In the genomic region with DNA sequence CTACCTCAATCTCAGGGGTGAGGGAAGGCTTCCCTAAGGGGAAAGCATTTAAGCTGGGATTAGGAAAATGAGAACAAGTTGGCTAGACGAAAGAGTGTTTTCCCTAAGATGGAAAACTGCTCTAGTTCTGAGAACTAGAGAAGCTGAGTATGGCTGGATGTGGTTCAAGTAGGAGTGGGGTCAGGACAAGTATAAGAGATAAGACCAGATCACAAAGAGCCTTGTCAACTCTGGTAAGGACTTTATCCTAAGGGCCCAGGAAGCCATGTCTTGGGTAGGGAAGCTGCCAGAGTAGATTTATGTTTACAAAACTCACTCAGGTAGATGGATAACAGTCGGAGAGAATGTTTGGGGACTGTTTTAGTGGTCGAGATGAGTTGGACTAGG, we compare ENCODE assay signal across 23 cellular contexts. TPM values are rescaled to one million over a fixed set of nuclear protein-coding genes. Genes with fewer than 3 reads are reported as not detected.
DNase-seq lines count a peak whose midpoint lies in the region; ATAC-seq, FAIRE-seq and TF ChIP-seq lines count a peak whose summit lies in the region.
"Had no signal": no experiment of that assay in that cellular context is flagged by ENCODE, and none has a peak within 500 bp of the region (broad histone marks: within the 10 kb centered on the region; RNA-seq: fewer than 3 reads in every experiment).

No MANE protein-coding gene starts in this region.

- WGBS in HepG2 (ENCODE audit: low lambda C conversion rate): 73% methylated on average over 3 of the region's 3 CpGs

- no peak for FAIRE-seq in HepG2 (lab: Jason Lieb, UNC)
- FAIRE-seq: D721Med, HTR-8/SVneo had no signal

- H3K36me3 ChIP-seq in Caco-2 (ENCODE audit: control insufficient read depth, insufficient read depth, low read length): peaks cover 2% of the 10 kb centered on the region
- H3K36me3 ChIP-seq in colonic mucosa: no peaks in the 10 kb centered on the region
- H3K36me3 ChIP-seq in HepG2 (replicated peaks in 1 of 2; ENCODE audit: control insufficient read depth in 1 of 2, insufficient read depth in 2 of 2, low read length in 2 of 2): peaks cover 1 to 7% of the 10 kb centered on the region in 2 experiments; a peak in 2 of 5 replicates
- H3K36me3 ChIP-seq: BLaER1 treated with 17β-estradiol and CSF1 and Interleukin-3, amounts not matched to agents 10 nM and 100 nM; SJCRH30 had no signal

- H3K27me3 Mint-ChIP-seq in Caco-2 (ENCODE audit: insufficient read depth, unreplicated experiment) (no peaks in the 10 kb centered on the region), progenitor cell of endocrine pancreas (no peaks in the 10 kb centered on the region)
- H3K27me3 Mint-ChIP-seq in activated T-cell treated with anti-CD3 and anti-CD28 coated beads, Interleukin-2, amount 50 U/mL, for 72 hours (ENCODE audit: low read depth): peaks cover 39% of the 10 kb centered on the region

- CTCF ChIA-PET in Caco-2 (lab: Charles Lee): no interaction called here
- CTCF ChIA-PET in HepG2 (lab: Yijun Ruan, JAX; ENCODE audit: low intra/inter-chr PET ratio, low total read pairs): no interaction called here

- POLR2A ChIA-PET in Caco-2 (lab: Charles Lee): no interaction called here
- POLR2A ChIA-PET in HepG2 (lab: Yijun Ruan, JAX): interaction anchor here (1.1 to 2.8 kb wide), 6 partner anchors 11 to 47 kb away, joined by 3 to 14 read pairs (median 7); no protein-coding TSS in a partner anchor

- no peaks in the 10 kb centered on the region for H3K9me3 Mint-ChIP-seq in Caco-2 (ENCODE audit: unreplicated experiment)
- H3K9me3 Mint-ChIP-seq in progenitor cell of endocrine pancreas (ENCODE audit: low read depth): no peaks in the 10 kb centered on the region
- no peaks in the 10 kb centered on the region for H3K9me3 Mint-ChIP-seq in activated T-cell treated with anti-CD3 and anti-CD28 coated beads, Interleukin-2, amount 50 U/mL, for 72 hours

- intact Hi-C loops in Caco-2 (cut with micrococcal nuclease; ENCODE audit: unreplicated experiment): no loop called here
- intact Hi-C loops in colonic mucosa (cut with DNase I): no loop called here
- intact Hi-C loops in HepG2 (cut with micrococcal nuclease; ENCODE audit: unreplicated experiment): no loop called here

- no peak overlapping the region for H2AFZ ChIP-seq in HepG2 (ENCODE audit: low read length)

- no peak for ATAC-seq in HepG2
- no peak for ATAC-seq in GM21737 (IDR thresholded peaks at IDR 0.05; ENCODE audit: unreplicated experiment)
- ATAC-seq in HG03571 (IDR thresholded peaks at IDR 0.05; ENCODE audit: unreplicated experiment): no peak
- ATAC-seq in activated T-cell treated with anti-CD3 and anti-CD28 coated beads, Interleukin-2, amount 50 U/mL, for 72 hours (replicated peaks in 1 of 2): no peak
- ATAC-seq: Panc1 had no signal

- TF ChIP-seq POLR2A in HepG2 (IDR thresholded peaks at IDR 0.05; ENCODE audit: insufficient read depth in 1 of 2, low read depth in 2 of 2, low read length in 2 of 2): no peak

- H3K9me3 ChIP-seq in Caco-2 (no peaks in the 10 kb centered on the region), colonic mucosa (no peaks in the 10 kb centered on the region), HepG2 (ENCODE audit: low read length) (no peaks in the 10 kb centered on the region)
- H3K9me3 ChIP-seq: SJCRH30 had no signal

- peaks cover 41% of the 10 kb centered on the region for H3K79me2 ChIP-seq in HepG2 (ENCODE audit: insufficient read depth, low read length)

- BruUV-seq in Caco-2 (replicated peaks; lab: Mats Ljungman, UMichigan) (no TSS peak), HepG2 (replicated peaks; lab: Mats Ljungman, UMichigan) (no TSS peak)

- peak overlapping the region; percentile 43 for H3K4me3 ChIP-seq in Caco-2 (ENCODE audit: low read depth, low read length)
- H3K4me3 ChIP-seq in colonic mucosa: peak overlapping the region; percentile 39
- H3K4me3 ChIP-seq in HepG2 (replicated peaks in 1 of 3; ENCODE audit: insufficient read depth in 1 of 3, low read depth in 2 of 3, low read length in 3 of 3): peak overlapping the region; percentile 70 to 80 (median 71)
- H3K4me3 ChIP-seq: BLaER1 treated with 17β-estradiol and CSF1 and Interleukin-3, amounts not matched to agents 10 nM and 100 nM; SJCRH30 had no signal

- H3K36me3 Mint-ChIP-seq in Caco-2 (ENCODE audit: insufficient read depth, unreplicated experiment) (no peaks in the 10 kb centered on the region), progenitor cell of endocrine pancreas (ENCODE audit: insufficient read depth) (no peaks in the 10 kb centered on the region)
- no peaks in the 10 kb centered on the region for H3K36me3 Mint-ChIP-seq in activated T-cell treated with anti-CD3 and anti-CD28 coated beads, Interleukin-2, amount 50 U/mL, for 72 hours (ENCODE audit: insufficient read depth in 2 of 2)
- H3K36me3 Mint-ChIP-seq: CD4-positive, alpha-beta memory T cell had no signal

- H4K20me1 ChIP-seq in HepG2 (ENCODE audit: insufficient read depth, low read length): no peaks in the 10 kb centered on the region
- H4K20me1 ChIP-seq: BLaER1 treated with 17β-estradiol and CSF1 and Interleukin-3, amounts not matched to agents 10 nM and 100 nM had no signal

- TF ChIP-seq EP300 in HepG2 (IDR thresholded peaks at IDR 0.05; ENCODE audit: low read depth in 2 of 2, low read length in 2 of 2): no peak
- no peak for TF ChIP-seq EP300 in HepG2 (CRISPR knock-in tag; IDR thresholded peaks at IDR 0.05; ENCODE audit: borderline replicate concordance)

- H3K4me3 Mint-ChIP-seq in Caco-2 (ENCODE audit: unreplicated experiment) (no peak overlapping the region), progenitor cell of endocrine pancreas (ENCODE audit: low read depth) (peak overlapping the region; percentile 52)
- H3K4me3 Mint-ChIP-seq in activated T-cell treated with anti-CD3 and anti-CD28 coated beads, Interleukin-2, amount 50 U/mL, for 72 hours: no peak overlapping the region
- H3K4me3 Mint-ChIP-seq: CD4-positive, alpha-beta memory T cell had no signal

- TF ChIP-seq CTCF in Caco-2 (IDR thresholded peaks at IDR 0.05; ENCODE audit: insufficient read depth in 1 of 2, low read depth in 1 of 2, low read length in 1 of 2, severe bottlenecking in 1 of 2, unreplicated experiment in 1 of 2) (no peak), colonic mucosa (IDR thresholded peaks at IDR 0.05) (no peak), HepG2 (CRISPR knock-in tag; IDR thresholded peaks at IDR 0.05) (no peak), progenitor cell of endocrine pancreas (IDR thresholded peaks at IDR 0.05; ENCODE audit: unreplicated experiment) (no peak)

- H3K4me2 ChIP-seq in HepG2 (ENCODE audit: low read depth, low read length): peak overlapping the region; percentile 84
- H3K4me2 ChIP-seq: BLaER1 treated with 17β-estradiol and CSF1 and Interleukin-3, amounts not matched to agents 10 nM and 100 nM had no signal

- H3K27ac Mint-ChIP-seq in Caco-2 (ENCODE audit: unreplicated experiment) (no peak overlapping the region), progenitor cell of endocrine pancreas (no peak overlapping the region)
- no peak overlapping the region for H3K27ac Mint-ChIP-seq in activated T-cell treated with anti-CD3 and anti-CD28 coated beads, Interleukin-2, amount 50 U/mL, for 72 hours
- H3K27ac Mint-ChIP-seq: CD4-positive, alpha-beta memory T cell had no signal

- in situ Hi-C loops in HepG2 (cut with HindIII; ENCODE audit: extremely low pct_ligation_motif_present, low pct_unique_long_range_greater_than_20kb): no loop called here

- H3K27ac ChIP-seq in colonic mucosa: peak overlapping the region; percentile 30
- H3K27ac ChIP-seq in HepG2 (ENCODE audit: extremely low read length, insufficient read depth, low read length): no peak overlapping the region
- H3K27ac ChIP-seq: BLaER1 treated with 17β-estradiol and CSF1 and Interleukin-3, amounts not matched to agents 10 nM and 100 nM; SJCRH30 had no signal

- H3K9ac ChIP-seq in colonic mucosa (ENCODE audit: low read depth in 2 of 2, low read length in 2 of 2) (peak overlapping the region in 1 of 2 donors; percentile 89), HepG2 (ENCODE audit: insufficient read depth, low read depth, low read length) (peak overlapping the region; percentile 67)
- H3K9ac ChIP-seq: BLaER1 treated with 17β-estradiol and CSF1 and Interleukin-3, amounts not matched to agents 10 nM and 100 nM had no signal

- H3K4me1 Mint-ChIP-seq in Caco-2 (ENCODE audit: low read depth, unreplicated experiment): peaks cover 20% of the 10 kb centered on the region
- peaks cover 22% of the 10 kb centered on the region for H3K4me1 Mint-ChIP-seq in progenitor cell of endocrine pancreas (ENCODE audit: low read depth)
- no peaks in the 10 kb centered on the region for H3K4me1 Mint-ChIP-seq in activated T-cell treated with anti-CD3 and anti-CD28 coated beads, Interleukin-2, amount 50 U/mL, for 72 hours (ENCODE audit: low read depth)
- H3K4me1 Mint-ChIP-seq: CD4-positive, alpha-beta memory T cell had no signal

- DNase-seq in Caco-2: no peak
- peak; percentile 41 for DNase-seq in colonic mucosa
- DNase-seq in HepG2 (ENCODE audit: low spot score): no peak
- no peak for DNase-seq in progenitor cell of endocrine pancreas (ENCODE audit: low spot score, unreplicated experiment)
- DNase-seq in DMS79 (lab: John Stamatoyannopoulos, UW): no peak
- DNase-seq in activated T-cell treated with anti-CD3 and anti-CD28 coated beads, Interleukin-2, amount 50 U/mL, for 72 hours: no peak
- DNase-seq: 8988T; CD4-positive, alpha-beta memory T cell; H7; IMR-90; NCI-H1105; NCI-H146; NCI-H345; NCI-H524; NCI-H774; NK-92 treated with Interleukin-12 subunit alpha and Interleukin-12 subunit beta, amount 100 ng/mL, for 24 hours; SJCRH30 had no signal

- no peak for TF ChIP-seq RAD21 in HepG2 (CRISPR knock-in tag; IDR thresholded peaks at IDR 0.05)

- H3K4me1 ChIP-seq in Caco-2: peaks cover 22% of the 10 kb centered on the region
- no peaks in the 10 kb centered on the region for H3K4me1 ChIP-seq in colonic mucosa
- H3K4me1 ChIP-seq in HepG2 (ENCODE audit: insufficient read depth, low read length): peaks cover 79% of the 10 kb centered on the region
- H3K4me1 ChIP-seq: BLaER1 treated with 17β-estradiol and CSF1 and Interleukin-3, amounts not matched to agents 10 nM and 100 nM; SJCRH30 had no signal

- H3K27me3 ChIP-seq in Caco-2 (replicated peaks; ENCODE audit: control insufficient read depth, insufficient read depth, low read length): no peaks in the 10 kb centered on the region
- no peaks in the 10 kb centered on the region for H3K27me3 ChIP-seq in colonic mucosa
- H3K27me3 ChIP-seq in HepG2 (ENCODE audit: control insufficient read depth in 1 of 2, insufficient read depth in 2 of 2, low read length in 2 of 2): no peaks in the 10 kb centered on the region; a peak in 1 of 5 replicates
- H3K27me3 ChIP-seq: BLaER1 treated with 17β-estradiol and CSF1 and Interleukin-3, amounts not matched to agents 10 nM and 100 nM; SJCRH30 had no signal

RNA-seq across cellular contexts. Expression of a gene that starts 1.7 kb away (rescaled TPM):
- total RNA-seq in Caco-2 (2022) (3.5 and 4.8 TPM in 2 replicates), colonic mucosa (10 to 100 TPM; 41.3 to 62.9 TPM), HepG2 (2016; rRNA removed; fragmentation: Illumina TruSeq; extraction: Trizol) (30.0 and 37.7 TPM in 2 replicates), progenitor cell of endocrine pancreas (4.0 and 4.6 TPM in 2 replicates)
- 7.5 and 7.9 TPM in 2 replicates for total RNA-seq in HepG2 (2016; cell fraction: cytosol; rRNA removed; fragmentation: Illumina TruSeq; extraction: Trizol; ENCODE audit: low read depth)
- total RNA-seq in HepG2 (2016; cell fraction: insoluble cytoplasmic fraction; rRNA removed; fragmentation: Illumina TruSeq; extraction: Trizol): 30.0 and 37.4 TPM in 2 replicates
- total RNA-seq in HepG2 (2016; cell fraction: membrane; rRNA removed; fragmentation: Illumina TruSeq; extraction: Trizol): 16.1 and 18.2 TPM in 2 replicates
- total RNA-seq in HepG2 (2016; cell fraction: nucleus; rRNA removed; fragmentation: Illumina TruSeq; extraction: Trizol): 17.1 and 18.6 TPM in 2 replicates
- 6.5 and 8.0 TPM in 2 replicates for polyA plus RNA-seq in HepG2 (2011; rRNA removed)
- polyA plus RNA-seq in HepG2 (2011; cell fraction: cytosol; rRNA removed): 5.8 and 8.4 TPM in 2 replicates
- 3.4 and 5.6 TPM in 2 replicates for polyA plus RNA-seq in HepG2 (2011; cell fraction: nucleus; rRNA removed)
- 7.3 and 13.1 TPM in 2 replicates for polyA plus RNA-seq in HepG2 (2012)
- 1.2 and 1.6 TPM in 2 replicates for polyA plus RNA-seq in HepG2 (2016; cell fraction: cytosol; fragmentation: Illumina TruSeq; extraction: Trizol; ENCODE audit: low read depth)
- 22.7 and 23.5 TPM in 2 replicates for polyA plus RNA-seq in HepG2 (2016; cell fraction: insoluble cytoplasmic fraction; fragmentation: Illumina TruSeq; extraction: Trizol; ENCODE audit: low read depth)
- 3.8 and 4.0 TPM in 2 replicates for polyA plus RNA-seq in HepG2 (2016; cell fraction: membrane; fragmentation: Illumina TruSeq; extraction: Trizol; ENCODE audit: low read depth)
- polyA plus RNA-seq in HepG2 (2016; cell fraction: nucleus; fragmentation: Illumina TruSeq; extraction: Trizol; ENCODE audit: insufficient read depth, low read depth): 10.6 and 12.9 TPM in 2 replicates
- polyA minus RNA-seq in HepG2 (2011; rRNA and poly(A)+ RNA removed; ENCODE audit: low replicate concordance): 17.9 TPM in 1 of 2 replicates, not detected in the other
- 11.2 and 14.3 TPM in 2 replicates for polyA minus RNA-seq in HepG2 (2011; cell fraction: cytosol; rRNA and poly(A)+ RNA removed)
- 22.4 and 31.3 TPM in 2 replicates for polyA minus RNA-seq in HepG2 (2011; cell fraction: nucleus; rRNA and poly(A)+ RNA removed)
- total RNA-seq in activated T-cell treated with anti-CD3 and anti-CD28 coated beads, Interleukin-2, amount 50 U/mL, for 72 hours: not detected
- total RNA-seq: CD4-positive, alpha-beta memory T cell; H7; IMR-90 had no signal
- polyA plus RNA-seq: CD4-positive, alpha-beta memory T cell; IMR-90 had no signal

RNA-seq across cellular contexts. Expression of a gene that starts 23.8 kb away (rescaled TPM):
- total RNA-seq in Caco-2 (2022) (not detected in 2 replicates), colonic mucosa (under 1 TPM; 0.25 to 0.27 TPM), HepG2 (2016; rRNA removed; fragmentation: Illumina TruSeq; extraction: Trizol) (not detected in 2 replicates), progenitor cell of endocrine pancreas (not detected in 2 replicates)
- not detected in 2 replicates for total RNA-seq in HepG2 (2016; cell fraction: cytosol; rRNA removed; fragmentation: Illumina TruSeq; extraction: Trizol; ENCODE audit: low read depth)
- not detected in 2 replicates for total RNA-seq in HepG2 (2016; cell fraction: insoluble cytoplasmic fraction; rRNA removed; fragmentation: Illumina TruSeq; extraction: Trizol)
- not detected in 2 replicates for total RNA-seq in HepG2 (2016; cell fraction: membrane; rRNA removed; fragmentation: Illumina TruSeq; extraction: Trizol)
- not detected in 2 replicates for total RNA-seq in HepG2 (2016; cell fraction: nucleus; rRNA removed; fragmentation: Illumina TruSeq; extraction: Trizol)
- not detected in 2 replicates for polyA plus RNA-seq in HepG2 (2011; rRNA removed)
- polyA plus RNA-seq in HepG2 (2011; cell fraction: cytosol; rRNA removed): not detected in 2 replicates
- polyA plus RNA-seq in HepG2 (2011; cell fraction: nucleus; rRNA removed): not detected in 2 replicates
- polyA plus RNA-seq in HepG2 (2012): not detected in 2 replicates
- polyA plus RNA-seq in HepG2 (2016; cell fraction: cytosol; fragmentation: Illumina TruSeq; extraction: Trizol; ENCODE audit: low read depth): not detected in 2 replicates
- not detected in 2 replicates for polyA plus RNA-seq in HepG2 (2016; cell fraction: insoluble cytoplasmic fraction; fragmentation: Illumina TruSeq; extraction: Trizol; ENCODE audit: low read depth)
- not detected in 2 replicates for polyA plus RNA-seq in HepG2 (2016; cell fraction: membrane; fragmentation: Illumina TruSeq; extraction: Trizol; ENCODE audit: low read depth)
- polyA plus RNA-seq in HepG2 (2016; cell fraction: nucleus; fragmentation: Illumina TruSeq; extraction: Trizol; ENCODE audit: insufficient read depth, low read depth): not detected in 2 replicates
- not detected in 2 replicates for polyA minus RNA-seq in HepG2 (2011; rRNA and poly(A)+ RNA removed; ENCODE audit: low replicate concordance)
- polyA minus RNA-seq in HepG2 (2011; cell fraction: cytosol; rRNA and poly(A)+ RNA removed): not detected in 2 replicates
- not detected in 2 replicates for polyA minus RNA-seq in HepG2 (2011; cell fraction: nucleus; rRNA and poly(A)+ RNA removed)
- total RNA-seq in activated T-cell treated with anti-CD3 and anti-CD28 coated beads, Interleukin-2, amount 50 U/mL, for 72 hours: not detected
- total RNA-seq: CD4-positive, alpha-beta memory T cell; H7; IMR-90; SJCRH30 had no signal
- polyA plus RNA-seq: CD4-positive, alpha-beta memory T cell; IMR-90 had no signal

RNA-seq across cellular contexts. Expression of a gene that starts 42.9 kb away (rescaled TPM):
- total RNA-seq in Caco-2 (2022) (0.39 TPM in 1 of 2 replicates, not detected in the other), colonic mucosa (10 to 100 TPM; 10.4 to 14.0 TPM), HepG2 (2016; rRNA removed; fragmentation: Illumina TruSeq; extraction: Trizol) (1.9 and 2.4 TPM in 2 replicates), progenitor cell of endocrine pancreas (9.3 and 10.5 TPM in 2 replicates)
- total RNA-seq in HepG2 (2016; cell fraction: cytosol; rRNA removed; fragmentation: Illumina TruSeq; extraction: Trizol; ENCODE audit: low read depth): 0.53 and 0.91 TPM in 2 replicates
- total RNA-seq in HepG2 (2016; cell fraction: insoluble cytoplasmic fraction; rRNA removed; fragmentation: Illumina TruSeq; extraction: Trizol): 1.5 and 2.2 TPM in 2 replicates
- total RNA-seq in HepG2 (2016; cell fraction: membrane; rRNA removed; fragmentation: Illumina TruSeq; extraction: Trizol): 0.45 and 0.74 TPM in 2 replicates
- total RNA-seq in HepG2 (2016; cell fraction: nucleus; rRNA removed; fragmentation: Illumina TruSeq; extraction: Trizol): 0.71 and 0.72 TPM in 2 replicates
- polyA plus RNA-seq in HepG2 (2011; rRNA removed): 2.2 and 2.6 TPM in 2 replicates
- 2.3 and 2.5 TPM in 2 replicates for polyA plus RNA-seq in HepG2 (2011; cell fraction: cytosol; rRNA removed)
- polyA plus RNA-seq in HepG2 (2011; cell fraction: nucleus; rRNA removed): 3.8 and 5.1 TPM in 2 replicates
- polyA plus RNA-seq in HepG2 (2012): 3.1 and 5.2 TPM in 2 replicates
- 0.28 and 1.1 TPM in 2 replicates for polyA plus RNA-seq in HepG2 (2016; cell fraction: cytosol; fragmentation: Illumina TruSeq; extraction: Trizol; ENCODE audit: low read depth)
- 2.0 TPM in 2 replicates for polyA plus RNA-seq in HepG2 (2016; cell fraction: insoluble cytoplasmic fraction; fragmentation: Illumina TruSeq; extraction: Trizol; ENCODE audit: low read depth)
- 0.23 and 0.62 TPM in 2 replicates for polyA plus RNA-seq in HepG2 (2016; cell fraction: membrane; fragmentation: Illumina TruSeq; extraction: Trizol; ENCODE audit: low read depth)
- polyA plus RNA-seq in HepG2 (2016; cell fraction: nucleus; fragmentation: Illumina TruSeq; extraction: Trizol; ENCODE audit: insufficient read depth, low read depth): 1.6 and 2.0 TPM in 2 replicates
- polyA minus RNA-seq in HepG2 (2011; rRNA and poly(A)+ RNA removed; ENCODE audit: low replicate concordance): 2.0 TPM in 1 of 2 replicates, not detected in the other
- 0.69 and 3.2 TPM in 2 replicates for polyA minus RNA-seq in HepG2 (2011; cell fraction: cytosol; rRNA and poly(A)+ RNA removed)
- 0.52 and 0.87 TPM in 2 replicates for polyA minus RNA-seq in HepG2 (2011; cell fraction: nucleus; rRNA and poly(A)+ RNA removed)
- not detected for total RNA-seq in activated T-cell treated with anti-CD3 and anti-CD28 coated beads, Interleukin-2, amount 50 U/mL, for 72 hours
- total RNA-seq: CD4-positive, alpha-beta memory T cell; IMR-90; SJCRH30 had no signal
- polyA plus RNA-seq: CD4-positive, alpha-beta memory T cell; IMR-90 had no signal
